ENCODE assay signal across 10 cellular contexts in the genomic region with DNA sequence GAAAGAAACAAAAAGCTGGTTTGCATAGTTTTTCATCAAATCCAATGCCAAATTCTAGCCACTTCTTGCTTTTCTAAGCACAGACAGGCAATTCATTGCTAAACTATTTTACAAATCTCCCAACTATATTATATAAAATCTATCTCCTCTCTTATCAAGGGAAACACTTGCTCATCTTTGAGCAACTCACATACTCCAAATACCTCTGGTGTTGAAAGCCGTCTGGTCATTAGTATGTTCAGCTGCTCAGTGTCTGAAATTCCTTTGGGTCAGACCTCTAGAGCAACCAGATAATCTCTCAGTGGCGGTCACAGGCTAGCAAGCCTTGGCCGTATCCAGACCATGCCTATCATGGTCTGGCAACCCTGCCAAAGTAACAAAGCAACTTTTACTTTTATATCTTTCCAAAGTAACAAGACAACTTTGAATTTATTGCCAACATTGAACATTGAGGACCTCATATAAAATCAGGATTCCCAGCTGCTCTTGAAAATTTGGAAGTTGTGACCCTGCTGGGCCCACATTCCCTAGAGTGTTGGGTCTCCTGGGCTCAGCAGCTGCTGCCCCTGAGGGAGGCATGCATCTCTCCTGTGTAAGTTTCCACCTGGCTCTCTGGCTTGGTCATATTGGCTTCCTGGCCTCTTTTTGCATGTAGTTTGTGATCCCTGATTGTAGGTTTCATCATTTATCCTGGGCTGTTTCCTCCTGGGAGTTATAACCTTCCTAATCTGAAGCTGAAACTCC. TPM values are rescaled to one million over a fixed set of nuclear protein-coding genes. Genes with fewer than 3 reads are reported as not detected.
DNase-seq lines count a peak whose midpoint lies in the region; ATAC-seq and TF ChIP-seq lines count a peak whose summit lies in the region.
"Had no signal": no experiment of that assay in that cellular context is flagged by ENCODE, and none has a peak within 500 bp of the region (broad histone marks: within the 10 kb centered on the region; RNA-seq: fewer than 3 reads in every experiment).

No MANE protein-coding gene starts in this region.

- peak overlapping the region; percentile 3 for H3K4me3 Mint-ChIP-seq in activated T-cell treated with anti-CD3 and anti-CD28 coated beads, Interleukin-2, amount 50 U/mL, for 4 hours

- H3K36me3 Mint-ChIP-seq in activated T-cell treated with anti-CD3 and anti-CD28 coated beads, Interleukin-2, amount 50 U/mL, for 4 hours (ENCODE audit: insufficient read depth): no peaks in the 10 kb centered on the region

- no peak overlapping the region for H3K4me3 ChIP-seq in fibroblast of mammary gland (ENCODE audit: control insufficient read depth, low read depth, low read length)
- H3K4me3 ChIP-seq: BLaER1 treated with 17β-estradiol and CSF1 and Interleukin-3, amounts not matched to agents 10 nM and 100 nM had no signal

- no peak for DNase-seq in activated T-cell treated with anti-CD3 and anti-CD28 coated beads, Interleukin-2, amount 50 U/mL, for 4 hours
- no peak for DNase-seq in activated T-cell treated with anti-CD3 and anti-CD28 coated beads, Interleukin-2, amount 50 U/mL, for 1 hour
- DNase-seq in M059J (ENCODE audit: low read depth) (peak; percentile 70), fibroblast of mammary gland (ENCODE audit: low read depth) (peak; percentile 30), stromal cell of bone marrow (ENCODE audit: low read depth) (peak; percentile 39), nucleus accumbens (lab: John Stamatoyannopoulos, UW) (no peak), NOMO-1 treated with dmso at 0.1 percent for 144 hours (lab: John Stamatoyannopoulos, UW; ENCODE audit: unreplicated experiment) (no peak)
- DNase-seq: anterior cingulate cortex had no signal

- no peak for TF ChIP-seq CTCF in fibroblast of mammary gland (conservative IDR thresholded peaks at IDR 0.05; ENCODE audit: control insufficient read depth, insufficient read depth, low read depth, low read length)

- no peak for ATAC-seq in activated T-cell treated with anti-CD3 and anti-CD28 coated beads, Interleukin-2, amount 50 U/mL, for 4 hours
- ATAC-seq in HG02938 (IDR thresholded peaks at IDR 0.05; ENCODE audit: unreplicated experiment): no peak

- peaks cover 4% of the 10 kb centered on the region for H3K9me3 Mint-ChIP-seq in activated T-cell treated with anti-CD3 and anti-CD28 coated beads, Interleukin-2, amount 50 U/mL, for 4 hours

- no peaks in the 10 kb centered on the region for H3K27me3 Mint-ChIP-seq in activated T-cell treated with anti-CD3 and anti-CD28 coated beads, Interleukin-2, amount 50 U/mL, for 4 hours (ENCODE audit: low read depth)

- H3K4me1 Mint-ChIP-seq in activated T-cell treated with anti-CD3 and anti-CD28 coated beads, Interleukin-2, amount 50 U/mL, for 4 hours (ENCODE audit: low read depth): peaks cover 35% of the 10 kb centered on the region

RNA-seq across cellular contexts. Expression of gene LANCL2, which starts 56.8 kb away (rescaled TPM):
- total RNA-seq in activated T-cell treated with anti-CD3 and anti-CD28 coated beads, Interleukin-2, amount 50 U/mL, for 4 hours: 10 to 100 TPM; 23.3 to 26.4 (median 25.7) TPM
- 12.7 and 32.8 TPM in 2 replicates for total RNA-seq in M059J (2014; rRNA removed; shearing (Covaris generic))

Comparison
In these comparisons a context has a peak if more than half of its experiments do, and no peak if none do; other contexts are left out.
1. DNase-seq: peak in M059J (single experiment), fibroblast of mammary gland (single experiment) and stromal cell of bone marrow (single experiment); none in activated T-cell treated with anti-CD3 and anti-CD28 coated beads, Interleukin-2, amount 50 U/mL, for 4 hours (single experiment), activated T-cell treated with anti-CD3 and anti-CD28 coated beads, Interleukin-2, amount 50 U/mL, for 1 hour (single experiment), nucleus accumbens (0 of 56) and NOMO-1 treated with dmso at 0.1 percent for 144 hours (single experiment).